ENCODE assay signal across 21 cellular contexts in the genomic region with DNA sequence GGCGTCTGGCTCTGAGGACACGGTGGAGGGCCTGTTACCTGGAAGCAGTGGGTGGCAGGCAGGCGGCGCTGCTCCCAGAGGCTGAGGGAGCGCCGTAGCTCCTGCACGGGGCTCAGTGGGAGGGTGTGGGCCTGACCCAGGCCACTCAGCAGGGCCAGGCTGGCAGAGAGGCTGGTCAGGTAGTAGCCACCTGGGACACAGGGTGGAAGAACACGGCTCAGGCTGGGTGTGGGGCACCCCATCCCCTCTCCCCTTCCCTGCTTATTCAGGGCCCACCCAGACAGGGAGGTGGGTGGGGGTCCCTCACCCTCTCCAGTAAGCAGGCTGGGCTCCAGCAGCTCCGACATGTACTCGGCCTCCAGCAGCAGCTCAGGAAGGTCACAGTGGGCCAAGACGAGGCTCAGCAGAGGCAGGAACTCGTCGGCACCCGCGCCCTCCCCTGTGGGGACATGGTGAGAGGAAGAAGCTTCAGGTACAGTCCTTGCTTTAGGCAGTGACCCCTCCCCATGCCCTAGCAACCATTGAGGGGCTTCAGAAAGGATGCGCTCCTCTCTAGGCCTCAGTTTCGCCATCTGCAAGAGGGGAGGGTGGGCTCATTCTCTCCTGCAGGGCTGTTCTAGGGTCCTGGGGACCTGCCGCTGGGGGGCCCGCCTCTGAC. TPM values are rescaled to one million over a fixed set of nuclear protein-coding genes. Genes with fewer than 3 reads are reported as not detected.
"Had no signal": no experiment of that assay in that cellular context is flagged by ENCODE, and none has a peak within 500 bp of the region (broad histone marks: within the 10 kb centered on the region; RNA-seq: fewer than 3 reads in every experiment).

No MANE protein-coding gene starts in this region.

- ATAC-seq: activated CD4-positive, CD25-positive, alpha-beta regulatory T cell treated with anti-CD3 and anti-CD28 coated beads, Interleukin-2, amount 50 U/mL, for 24 hours; activated T-helper 17 cell treated with anti-CD3 and anti-CD28 coated beads, Interleukin-2, amount 50 U/mL, for 72 hours; sciatic nerve; stimulated activated effector memory CD8-positive, alpha-beta T cell treated with anti-CD3 and anti-CD28 coated beads, Interleukin-12 subunit alpha, Interleukin-12 subunit beta, amount 100 ng/mL, for 72 hours had no signal

- H3K9me3 Mint-ChIP-seq: activated T-helper 17 cell treated with anti-CD3 and anti-CD28 coated beads, Interleukin-2, amount 50 U/mL, for 72 hours; central memory CD8-positive, alpha-beta T cell; dendritic cell treated with granulocyte-macrophage colony-stimulating factor and Interleukin-4, amounts not matched to agents 40 ng/mL and 50 ng/mL, for 4 days; memory B cell; nephron progenitor cell; stimulated activated effector memory CD8-positive, alpha-beta T cell treated with anti-CD3 and anti-CD28 coated beads, Interleukin-12 subunit alpha, Interleukin-12 subunit beta, amount 100 ng/mL, for 72 hours had no signal

- H3K36me3 ChIP-seq: uterus had no signal

- DNase-seq: activated CD4-positive, alpha-beta T cell treated with anti-CD3 and anti-CD28 coated beads, Interleukin-2, amount 50 U/mL, for 1 hour; activated naive CD4-positive, alpha-beta T cell treated with Interleukin-2 at 50 U/mL for 16 hours; head of caudate nucleus; nephron progenitor cell; stimulated activated CD4-positive, alpha-beta T cell treated with anti-CD3 and anti-CD28 coated beads, Interleukin-12 subunit alpha, Interleukin-12 subunit beta, amount 100 ng/mL, for 4 hours; stimulated activated CD4-positive, alpha-beta T cell treated with anti-CD3 and anti-CD28 coated beads, Interleukin-2, amount 100 ng/mL, for 24 hours; T-helper 1 cell; T1000; thyroid gland; uterus had no signal

- H3K27me3 ChIP-seq: adrenal gland, thyroid gland, uterus had no signal

- H3K9me3 ChIP-seq: adrenal gland, thyroid gland, uterus had no signal

- H3K27me3 Mint-ChIP-seq: activated T-helper 17 cell treated with anti-CD3 and anti-CD28 coated beads, Interleukin-2, amount 50 U/mL, for 72 hours; central memory CD8-positive, alpha-beta T cell had no signal

- H3K27ac ChIP-seq: adrenal gland, epithelial cell of prostate, SK-N-MC, thyroid gland, uterus had no signal

- H3K4me3 Mint-ChIP-seq: activated T-helper 17 cell treated with anti-CD3 and anti-CD28 coated beads, Interleukin-2, amount 50 U/mL, for 72 hours; central memory CD8-positive, alpha-beta T cell; dendritic cell treated with granulocyte-macrophage colony-stimulating factor and Interleukin-4, amounts not matched to agents 40 ng/mL and 50 ng/mL, for 4 days; memory B cell; stimulated activated effector memory CD8-positive, alpha-beta T cell treated with anti-CD3 and anti-CD28 coated beads, Interleukin-12 subunit alpha, Interleukin-12 subunit beta, amount 100 ng/mL, for 72 hours had no signal

- H3K4me3 ChIP-seq: adrenal gland, SK-N-MC, thyroid gland, uterus had no signal

- H3K27ac Mint-ChIP-seq: activated T-helper 17 cell treated with anti-CD3 and anti-CD28 coated beads, Interleukin-2, amount 50 U/mL, for 72 hours; memory B cell; nephron progenitor cell; stimulated activated effector memory CD8-positive, alpha-beta T cell treated with anti-CD3 and anti-CD28 coated beads, Interleukin-12 subunit alpha, Interleukin-12 subunit beta, amount 100 ng/mL, for 72 hours had no signal

RNA-seq across cellular contexts. Expression of gene CD248, which starts 16.5 kb away (rescaled TPM):
- total RNA-seq: activated T-helper 17 cell treated with anti-CD3 and anti-CD28 coated beads, Interleukin-2, amount 50 U/mL, for 72 hours; pulmonary artery endothelial cell had no signal
